Comparison of ENCODE assay signal across 16 cellular contexts in genomic region chr19:6970478-6970877, GRCh38. TPM values are rescaled to one million over a fixed set of nuclear protein-coding genes. Genes with fewer than 3 reads are reported as not detected.
DNase-seq lines count a peak whose midpoint lies in the region; ATAC-seq and TF ChIP-seq lines count a peak whose summit lies in the region.
"Had no signal": no experiment of that assay in that cellular context is flagged by ENCODE, and none has a peak within 500 bp of the region (broad histone marks: within the 10 kb centered on the region; RNA-seq: fewer than 3 reads in every experiment).

No MANE protein-coding gene starts in this region.

- TF ChIP-seq CTCF in SK-N-SH (IDR thresholded peaks at IDR 0.05), result no peak

- CTCF ChIA-PET in SK-N-SH (lab: Yijun Ruan, JAX), result no interaction called here

- TF ChIP-seq RAD21 in SK-N-SH (IDR thresholded peaks at IDR 0.05; ENCODE audit: low read length), result no peak

- H3F3A ChIP-seq in SK-N-SH (replicated peaks; ENCODE audit: insufficient read depth), result no peaks in the 10 kb centered on the region

- H2BK15ac ChIP-seq in mesendoderm (replicated peaks; ENCODE audit: low read depth), result no peak overlapping the region

- no peak overlapping the region for H4K8ac ChIP-seq in mesendoderm (ENCODE audit: low read depth, low read length)

- intact Hi-C loops in cardiac septum (cut with DNase I), result no loop called here

- H2BK5ac ChIP-seq in mesendoderm (ENCODE audit: low read length), result no peak overlapping the region

- no peaks in the 10 kb centered on the region for H3K4me1 ChIP-seq in SK-N-SH (ENCODE audit: control insufficient read depth in 1 of 2, insufficient read depth in 2 of 2, low read depth in 1 of 2, low read length in 1 of 2)
- H3K4me1 ChIP-seq in mesendoderm (ENCODE audit: control insufficient read depth, low read depth, low read length), result no peaks in the 10 kb centered on the region
- H3K4me1 ChIP-seq: A549 had no signal

- H3K36me3 ChIP-seq in SK-N-SH (replicated peaks in 1 of 2; ENCODE audit: control insufficient read depth in 1 of 2, insufficient read depth in 2 of 2, low read length in 1 of 2), result no peaks in the 10 kb centered on the region
- no peaks in the 10 kb centered on the region for H3K36me3 ChIP-seq in mesendoderm (ENCODE audit: control insufficient read depth, insufficient read depth, low read length)

- H3K56ac ChIP-seq in mesendoderm (ENCODE audit: low read length), result no peak overlapping the region

- no peak overlapping the region for H3K4ac ChIP-seq in mesendoderm (ENCODE audit: low read depth, low read length)

- 34% methylated on average over 4 of the region's 5 CpGs for WGBS in SK-N-SH (ENCODE audit: low lambda C conversion rate)
- no CpG with 5 or more reads among the region's 5 CpGs for WGBS in mesendoderm (ENCODE audit: extremely low coverage, insufficient coverage, low lambda C conversion rate)

- H2AK5ac ChIP-seq in mesendoderm (ENCODE audit: low read length), result no peak overlapping the region

- H3K27me3 ChIP-seq in SK-N-SH (ENCODE audit: insufficient read depth) (peaks cover 23% of the 10 kb centered on the region), mesendoderm (ENCODE audit: insufficient read depth, low read length, poor library complexity) (no peaks in the 10 kb centered on the region)

- no peaks in the 10 kb centered on the region for H4K20me1 ChIP-seq in SK-N-SH (ENCODE audit: insufficient read depth)

- H3K18ac ChIP-seq in mesendoderm (ENCODE audit: low read length), result no peak overlapping the region

- POLR2A ChIA-PET in SK-N-SH (lab: Yijun Ruan, JAX), result no interaction called here

- H2BK120ac ChIP-seq in mesendoderm (ENCODE audit: low read depth, low read length), result no peak overlapping the region

- no peak overlapping the region for H2AFZ ChIP-seq in SK-N-SH (ENCODE audit: low read depth)

- peak; percentile 8 for DNase-seq in SK-N-SH
- DNase-seq in KG1 (lab: John Stamatoyannopoulos, UW), result peak; percentile 47
- DNase-seq in OCI-M1 (lab: John Stamatoyannopoulos, UW), result peak; percentile 77
- no peak for DNase-seq in mesendoderm
- no peak for DNase-seq in cardiac septum (ENCODE audit: low spot score)
- DNase-seq in NCI-H187 (lab: John Stamatoyannopoulos, UW), result no peak
- DNase-seq: central memory CD4-positive, alpha-beta T cell; NCI-H2029; PC-3; T1000 had no signal

- H3K4me2 ChIP-seq in SK-N-SH, result no peak overlapping the region
- H3K4me2 ChIP-seq in mesendoderm (ENCODE audit: low read length), result no peak overlapping the region
- H3K4me2 ChIP-seq: A549 had no signal

- ATAC-seq in SK-N-SH treated with all-trans-retinoic acid at 6 μM for 48 hours, result no peak
- no peak for ATAC-seq in HG03025 (IDR thresholded peaks at IDR 0.05; ENCODE audit: low FRiP score, unreplicated experiment)
- ATAC-seq: A549, PC-3 had no signal

- H3K79me2 ChIP-seq in SK-N-SH (ENCODE audit: insufficient read depth) (no peaks in the 10 kb centered on the region), mesendoderm (ENCODE audit: control insufficient read depth, insufficient read depth, low read length) (no peaks in the 10 kb centered on the region)

- TF ChIP-seq EP300 in SK-N-SH (IDR thresholded peaks at IDR 0.05; ENCODE audit: borderline replicate concordance in 1 of 2, low read depth in 1 of 2, low read length in 1 of 2), result no peak

- H3K9me2 ChIP-seq in SK-N-SH, result no peaks in the 10 kb centered on the region

- H4K5ac ChIP-seq in mesendoderm (ENCODE audit: low read length), result no peak overlapping the region

- no peak overlapping the region for H3K23ac ChIP-seq in mesendoderm (ENCODE audit: low read length)

- H3K4me3 ChIP-seq in SK-N-SH (ENCODE audit: low read depth in 2 of 2, low read length in 1 of 2) (no peak overlapping the region), mesendoderm (ENCODE audit: low read length) (peak overlapping the region; percentile 13)
- H3K4me3 ChIP-seq: A549, lung had no signal

- no peaks in the 10 kb centered on the region for H3K79me1 ChIP-seq in mesendoderm (ENCODE audit: low read length)

- H3K9me3 ChIP-seq in SK-N-SH, result no peaks in the 10 kb centered on the region
- H3K9me3 ChIP-seq: A549 had no signal

- H3K27ac ChIP-seq in SK-N-SH (ENCODE audit: low read depth in 2 of 2, low read length in 1 of 2), result no peak overlapping the region
- no peak overlapping the region for H3K27ac ChIP-seq in mesendoderm (ENCODE audit: low read depth, low read length)
- H3K27ac ChIP-seq: A549 had no signal

- H3K9ac ChIP-seq in SK-N-SH, result no peak overlapping the region
- H3K9ac ChIP-seq in mesendoderm (ENCODE audit: low read length), result no peak overlapping the region

TF ChIP-seq in SK-N-SH, 30 proteins besides CTCF, POLR2A, EP300 and RAD21:
- TF ChIP-seq MAX (IDR thresholded peaks at IDR 0.05; ENCODE audit: low read depth), result no peak
- peak; percentile 72; the same call in 1 of the 2 replicates for TF ChIP-seq USF1 (IDR thresholded peaks at IDR 0.05; ENCODE audit: borderline replicate concordance, low read depth)
- TF ChIP-seq MEF2A (IDR thresholded peaks at IDR 0.05; ENCODE audit: borderline replicate concordance, low read depth), result no peak
- TF ChIP-seq YY1 (IDR thresholded peaks at IDR 0.05; ENCODE audit: low read depth), result no peak
- TF ChIP-seq SMC3 (IDR thresholded peaks at IDR 0.05; ENCODE audit: low read depth, low read length), result no peak
- TF ChIP-seq USF2 (IDR thresholded peaks at IDR 0.05; ENCODE audit: borderline replicate concordance, low read depth, low read length), result no peak

TF ChIP-seq in SK-N-SH treated with all-trans-retinoic acid at 6 μM for 48 hours, 23 proteins besides CTCF, POLR2A, EP300 and RAD21:
- TF ChIP-seq TSHZ2 (CRISPR knock-in tag; IDR thresholded peaks at IDR 0.05), result no peak
- TF ChIP-seq TCF4 (CRISPR knock-in tag; IDR thresholded peaks at IDR 0.05; ENCODE audit: borderline replicate concordance), result no peak
- TF ChIP-seq ZNF8 (CRISPR knock-in tag; IDR thresholded peaks at IDR 0.05), result no peak
- no peak for TF ChIP-seq POU6F1 (CRISPR knock-in tag; IDR thresholded peaks at IDR 0.05; ENCODE audit: borderline replicate concordance, low read depth)
- no peak for TF ChIP-seq BACH2 (CRISPR knock-in tag; IDR thresholded peaks at IDR 0.05; ENCODE audit: borderline replicate concordance)
- TF ChIP-seq ZFP3 (CRISPR knock-in tag; IDR thresholded peaks at IDR 0.05), result no peak
- TF ChIP-seq RARB (CRISPR knock-in tag; IDR thresholded peaks at IDR 0.05), result no peak
- TF ChIP-seq ZNF565 (CRISPR knock-in tag; conservative IDR thresholded peaks at IDR 0.05; ENCODE audit: low read depth), result no peak
- TF ChIP-seq PPARA (CRISPR knock-in tag; IDR thresholded peaks at IDR 0.05; ENCODE audit: borderline replicate concordance), result no peak
- TF ChIP-seq ISL1 (CRISPR knock-in tag; IDR thresholded peaks at IDR 0.05), result no peak

RNA-seq across cellular contexts. Expression of gene MBD3L2B, which starts 50.8 kb away (rescaled TPM):
- not detected in 2 replicates for polyA plus RNA-seq in SK-N-SH (2012; rRNA removed)
- polyA plus RNA-seq in SK-N-SH (2012; cell fraction: cytosol; rRNA removed), result 0.04 TPM in 2 replicates
- not detected in 2 replicates for polyA plus RNA-seq in SK-N-SH (2012; cell fraction: nucleus; rRNA removed)
- polyA plus RNA-seq in mesendoderm (2013, experiment 1 of 2), result not detected
- polyA plus RNA-seq in mesendoderm (2013, experiment 2 of 2), result not detected
- total RNA-seq in cardiac septum, result not detected
- total RNA-seq: epithelial cell of proximal tubule, H1, lung, PC-3 had no signal
- polyA plus RNA-seq: A549, H1, lung had no signal

RNA-seq across cellular contexts. Expression of gene MBD3L5, which starts 59.9 kb away (rescaled TPM):
- polyA plus RNA-seq in SK-N-SH (2012; rRNA removed), result not detected in 2 replicates
- polyA plus RNA-seq in SK-N-SH (2012; cell fraction: cytosol; rRNA removed), result not detected in 2 replicates
- polyA plus RNA-seq in SK-N-SH (2012; cell fraction: nucleus; rRNA removed), result not detected in 2 replicates
- polyA plus RNA-seq in mesendoderm (2013, experiment 1 of 2), result not detected
- polyA plus RNA-seq in mesendoderm (2013, experiment 2 of 2), result not detected
- not detected for total RNA-seq in cardiac septum
- total RNA-seq: epithelial cell of proximal tubule, H1, lung, PC-3 had no signal
- polyA plus RNA-seq: A549, H1, lung had no signal

Comparison
In these comparisons a context has a peak if more than half of its experiments do, and no peak if none do; other contexts are left out.
1. DNase-seq: peak in SK-N-SH (single experiment), KG1 (single experiment) and OCI-M1 (single experiment); none in mesendoderm (single experiment), cardiac septum (single experiment) and NCI-H187 (0 of 2).